22 cellular contexts compared by ENCODE assay signal in genomic region chr12:3040026-3040656, GRCh38.
"Had no signal": no experiment of that assay in that cellular context is flagged by ENCODE, and none has a peak within 500 bp of the region (broad histone marks: within the 10 kb centered on the region; RNA-seq: fewer than 3 reads in every experiment).

No MANE protein-coding gene starts in this region.

- H3K36me3 ChIP-seq: adrenal gland, transverse colon had no signal

- H2AFZ ChIP-seq: hepatocyte had no signal

- DNase-seq: activated CD4-positive, alpha-beta T cell treated with anti-CD3 and anti-CD28 coated beads for 4 hours; activated CD4-positive, alpha-beta T cell treated with anti-CD3 and anti-CD28 coated beads, Interleukin-2, amount 50 U/mL, for 4 hours; activated CD8-positive, alpha-beta memory T cell treated with anti-CD3 and anti-CD28 coated beads for 24 hours; activated effector memory CD4-positive, alpha-beta T cell treated with Interleukin-2 at 50 U/mL for 16 hours; activated naive CD4-positive, alpha-beta T cell treated with anti-CD3 and anti-CD28 coated beads for 36 hours; activated naive CD8-positive, alpha-beta T cell treated with anti-CD3 and anti-CD28 coated beads for 36 hours; adrenal gland; caudate nucleus; esophagus squamous epithelium; mesenchymal stem cell; occipital lobe; right cardiac atrium; stimulated activated CD4-positive, alpha-beta T cell treated with anti-CD3 and anti-CD28 coated beads, Interleukin-2, amount 100 ng/mL, for 48 hours; stimulated activated naive CD4-positive, alpha-beta T cell treated with Interleukin-2 at 50 U/mL for 16 hours; T-cell; transverse colon had no signal

- H3K4me3 ChIP-seq: adrenal gland, esophagus squamous epithelium, hepatocyte, transverse colon had no signal

- H3K9me3 Mint-ChIP-seq: activated naive CD4-positive, alpha-beta T cell treated with anti-CD3 and anti-CD28 coated beads for 36 hours; activated naive CD8-positive, alpha-beta T cell treated with anti-CD3 and anti-CD28 coated beads for 36 hours; brain; naive thymus-derived CD8-positive, alpha-beta T cell; neural crest cell; T-cell had no signal

- H3K36me3 Mint-ChIP-seq: activated naive CD8-positive, alpha-beta T cell treated with anti-CD3 and anti-CD28 coated beads for 36 hours; brain; naive thymus-derived CD8-positive, alpha-beta T cell; T-cell had no signal

- H3K27ac ChIP-seq: adrenal gland, epithelial cell of prostate, esophagus squamous epithelium, hepatocyte, transverse colon, VCaP had no signal

- H3K4me2 ChIP-seq: hepatocyte had no signal

- H3K27ac Mint-ChIP-seq: activated naive CD4-positive, alpha-beta T cell treated with anti-CD3 and anti-CD28 coated beads for 36 hours; activated naive CD8-positive, alpha-beta T cell treated with anti-CD3 and anti-CD28 coated beads for 36 hours; brain; T-cell had no signal

- H3K4me3 Mint-ChIP-seq: activated naive CD4-positive, alpha-beta T cell treated with anti-CD3 and anti-CD28 coated beads for 36 hours; activated naive CD8-positive, alpha-beta T cell treated with anti-CD3 and anti-CD28 coated beads for 36 hours; brain; naive thymus-derived CD8-positive, alpha-beta T cell; neural crest cell; T-cell had no signal

- H3K79me2 ChIP-seq: hepatocyte had no signal

- H3K27me3 ChIP-seq: adrenal gland, hepatocyte, transverse colon had no signal

- H3K4me1 Mint-ChIP-seq: activated naive CD8-positive, alpha-beta T cell treated with anti-CD3 and anti-CD28 coated beads for 36 hours; T-cell had no signal

- H3K9me3 ChIP-seq: adrenal gland, esophagus squamous epithelium, transverse colon had no signal

- H3K4me1 ChIP-seq: adrenal gland, esophagus squamous epithelium, transverse colon had no signal

- H3K27me3 Mint-ChIP-seq: brain had no signal
